Comparison of ENCODE assay signal across 10 cellular contexts in genomic region chr16:68272501-68273209, GRCh38. TPM values are rescaled to one million over a fixed set of nuclear protein-coding genes. Genes with fewer than 3 reads are reported as not detected.
DNase-seq lines count a peak whose midpoint lies in the region; ATAC-seq and TF ChIP-seq lines count a peak whose summit lies in the region.
"Had no signal": no experiment of that assay in that cellular context is flagged by ENCODE, and none has a peak within 500 bp of the region (broad histone marks: within the 10 kb centered on the region; RNA-seq: fewer than 3 reads in every experiment).

No MANE protein-coding gene starts in this region.

- WGBS in gastroesophageal sphincter (ENCODE audit: low coverage in 1 of 2), 2 donors = 83 to 94% methylated on average over 3 of the region's 4 CpGs

- H3K9me3 Mint-ChIP-seq in activated T-helper 2 cell treated with anti-CD3 and anti-CD28 coated beads, Interferon-gamma antibody, Interleukin-2, Interleukin-4, amounts not matched to agents 10 μg/mL and 5 μg/mL and 100 μg/mL, durations not matched to agents 14 hours and 24 hours and 36 hours = no peaks in the 10 kb centered on the region
- H3K9me3 Mint-ChIP-seq in naive thymus-derived CD4-positive, alpha-beta T cell = peaks cover 0 to 2% (median 0%) of the 10 kb centered on the region in 11 donors
- H3K9me3 Mint-ChIP-seq: dendritic cell treated with granulocyte-macrophage colony-stimulating factor and Interleukin-4, amounts not matched to agents 40 ng/mL and 50 ng/mL, for 4 days had no signal

- peak overlapping the region; percentile 85 for H3K27ac Mint-ChIP-seq in activated T-helper 2 cell treated with anti-CD3 and anti-CD28 coated beads, Interferon-gamma antibody, Interleukin-2, Interleukin-4, amounts not matched to agents 10 μg/mL and 5 μg/mL and 100 μg/mL, durations not matched to agents 14 hours and 24 hours and 36 hours
- H3K27ac Mint-ChIP-seq in naive thymus-derived CD4-positive, alpha-beta T cell = peak overlapping the region; percentile 94 to 98 (median 97)
- H3K27ac Mint-ChIP-seq: dendritic cell treated with granulocyte-macrophage colony-stimulating factor and Interleukin-4, amounts not matched to agents 40 ng/mL and 50 ng/mL, for 4 days had no signal

- H3K27ac ChIP-seq in naive thymus-derived CD4-positive, alpha-beta T cell (ENCODE audit: low read depth, low read length) = peak overlapping the region; percentile 83
- no peak overlapping the region for H3K27ac ChIP-seq in tibial artery
- peak overlapping the region in 1 of 4 donors; percentile 4 for H3K27ac ChIP-seq in gastroesophageal sphincter
- H3K27ac ChIP-seq: SK-N-MC had no signal

- TF ChIP-seq CTCF in tibial artery (IDR thresholded peaks at IDR 0.05) (no peak), gastroesophageal sphincter (IDR thresholded peaks at IDR 0.05) (no peak)

- TF ChIP-seq POLR2A in gastroesophageal sphincter (IDR thresholded peaks at IDR 0.05) = no peak

- CTCF ChIA-PET in naive thymus-derived CD4-positive, alpha-beta T cell (lab: Charles Lee) = interaction anchor here (0.7 to 27.4 kb wide), 7 partner anchors 11 to 251 kb away, joined by 3 to 317 read pairs (median 5); partner anchors contain the start of genes PRMT7, SLC7A6 and SLC7A6OS

- no peaks in the 10 kb centered on the region for H3K27me3 Mint-ChIP-seq in activated T-helper 2 cell treated with anti-CD3 and anti-CD28 coated beads, Interferon-gamma antibody, Interleukin-2, Interleukin-4, amounts not matched to agents 10 μg/mL and 5 μg/mL and 100 μg/mL, durations not matched to agents 14 hours and 24 hours and 36 hours (ENCODE audit: low read depth)
- H3K27me3 Mint-ChIP-seq in naive thymus-derived CD4-positive, alpha-beta T cell = no peaks in the 10 kb centered on the region
- H3K27me3 Mint-ChIP-seq: dendritic cell treated with granulocyte-macrophage colony-stimulating factor and Interleukin-4, amounts not matched to agents 40 ng/mL and 50 ng/mL, for 4 days had no signal

- peaks cover 0 to 26% (median 10%) of the 10 kb centered on the region in 3 experiments for H3K36me3 ChIP-seq in naive thymus-derived CD4-positive, alpha-beta T cell (ENCODE audit: control insufficient read depth in 2 of 3, insufficient read depth in 3 of 3, low read length in 3 of 3)
- H3K36me3 ChIP-seq in tibial artery (peaks cover 10 to 24% (median 19%) of the 10 kb centered on the region in 3 donors), gastroesophageal sphincter (peaks cover 0 to 25% of the 10 kb centered on the region in 2 donors)

- DNase-seq in COLO668 (lab: John Stamatoyannopoulos, UW; ENCODE audit: unreplicated experiment) (peak; percentile 83), NCI-H2171 (lab: John Stamatoyannopoulos, UW) (peak; percentile 86), tibial artery (no peak), HT-29 (ENCODE audit: low spot score) (no peak), NCI-H1694 treated with DMSO at 0.1 percent for 48 hours (lab: John Stamatoyannopoulos, UW) (no peak)
- DNase-seq in activated T-helper 2 cell treated with anti-CD3 and anti-CD28 coated beads, Interferon-gamma antibody, Interleukin-2, Interleukin-4, amounts not matched to agents 10 μg/mL and 5 μg/mL and 100 μg/mL, durations not matched to agents 14 hours and 24 hours and 36 hours (ENCODE audit: low spot score) = no peak
- DNase-seq in naive thymus-derived CD4-positive, alpha-beta T cell = peak in 8 of 9 donors; percentile 35 to 89 (median 84)

- H3K4me1 Mint-ChIP-seq in activated T-helper 2 cell treated with anti-CD3 and anti-CD28 coated beads, Interferon-gamma antibody, Interleukin-2, Interleukin-4, amounts not matched to agents 10 μg/mL and 5 μg/mL and 100 μg/mL, durations not matched to agents 14 hours and 24 hours and 36 hours (ENCODE audit: low read depth) = peaks cover 73% of the 10 kb centered on the region
- peaks cover 44 to 93% (median 87%) of the 10 kb centered on the region in 7 donors for H3K4me1 Mint-ChIP-seq in naive thymus-derived CD4-positive, alpha-beta T cell

- peak overlapping the region; percentile 15 for H3K4me3 ChIP-seq in naive thymus-derived CD4-positive, alpha-beta T cell (ENCODE audit: low read length)
- H3K4me3 ChIP-seq in tibial artery = no peak overlapping the region
- no peak overlapping the region for H3K4me3 ChIP-seq in gastroesophageal sphincter
- H3K4me3 ChIP-seq: SK-N-MC had no signal

- H3K4me1 ChIP-seq in naive thymus-derived CD4-positive, alpha-beta T cell (ENCODE audit: control insufficient read depth in 2 of 2, insufficient read depth in 2 of 2, low read length in 2 of 2) = peaks cover 64 to 87% of the 10 kb centered on the region in 2 donors
- peaks cover 0 to 29% (median 20%) of the 10 kb centered on the region in 4 donors for H3K4me1 ChIP-seq in tibial artery
- peaks cover 0 to 99% (median 17%) of the 10 kb centered on the region in 3 donors for H3K4me1 ChIP-seq in gastroesophageal sphincter

- no peaks in the 10 kb centered on the region for H3K27me3 ChIP-seq in naive thymus-derived CD4-positive, alpha-beta T cell (ENCODE audit: control insufficient read depth in 2 of 2, insufficient read depth in 2 of 2, low read length in 2 of 2)
- H3K27me3 ChIP-seq in tibial artery (no peaks in the 10 kb centered on the region), gastroesophageal sphincter (no peaks in the 10 kb centered on the region)

- peak; percentile 59 for ATAC-seq in naive thymus-derived CD4-positive, alpha-beta T cell
- ATAC-seq in gastroesophageal sphincter = no peak

- TF ChIP-seq EP300 in gastroesophageal sphincter (IDR thresholded peaks at IDR 0.05) = no peak

- intact Hi-C loops in activated T-helper 2 cell treated with anti-CD3 and anti-CD28 coated beads, Interferon-gamma antibody, Interleukin-2, Interleukin-4, amounts not matched to agents 10 μg/mL and 5 μg/mL and 100 μg/mL, durations not matched to agents 14 hours and 24 hours and 36 hours (cut with micrococcal nuclease) = no loop called here
- intact Hi-C loops in naive thymus-derived CD4-positive, alpha-beta T cell (cut with micrococcal nuclease) = loop anchor here in 1 of 2 donors (1.0 kb wide), 1 partner anchor 9 kb away; no protein-coding TSS in a partner anchor
- intact Hi-C loops in tibial artery (cut with DNase I; ENCODE audit: low total_unique reads) = no loop called here

- peaks cover 86% of the 10 kb centered on the region for H3K36me3 Mint-ChIP-seq in activated T-helper 2 cell treated with anti-CD3 and anti-CD28 coated beads, Interferon-gamma antibody, Interleukin-2, Interleukin-4, amounts not matched to agents 10 μg/mL and 5 μg/mL and 100 μg/mL, durations not matched to agents 14 hours and 24 hours and 36 hours (ENCODE audit: low read depth)
- H3K36me3 Mint-ChIP-seq in naive thymus-derived CD4-positive, alpha-beta T cell = peaks cover 4 to 50% (median 35%) of the 10 kb centered on the region in 5 donors

- POLR2A ChIA-PET in naive thymus-derived CD4-positive, alpha-beta T cell (lab: Charles Lee) = interaction anchor here (0.7 to 25.4 kb wide), 6 partner anchors 8 to 44 kb away, joined by 3 to 531 read pairs (median 21); partner anchors contain the start of genes PRMT7, SLC7A6 and SLC7A6OS

- no peaks in the 10 kb centered on the region for H3K9me3 ChIP-seq in naive thymus-derived CD4-positive, alpha-beta T cell (ENCODE audit: control insufficient read depth in 2 of 3, low read length in 3 of 3)
- H3K9me3 ChIP-seq in tibial artery (no peaks in the 10 kb centered on the region), gastroesophageal sphincter (no peaks in the 10 kb centered on the region)

- peak overlapping the region; percentile 71 for H3K4me3 Mint-ChIP-seq in activated T-helper 2 cell treated with anti-CD3 and anti-CD28 coated beads, Interferon-gamma antibody, Interleukin-2, Interleukin-4, amounts not matched to agents 10 μg/mL and 5 μg/mL and 100 μg/mL, durations not matched to agents 14 hours and 24 hours and 36 hours (ENCODE audit: low read depth)
- H3K4me3 Mint-ChIP-seq in naive thymus-derived CD4-positive, alpha-beta T cell = peak overlapping the region; percentile 57 to 100 (median 81)
- H3K4me3 Mint-ChIP-seq: dendritic cell treated with granulocyte-macrophage colony-stimulating factor and Interleukin-4, amounts not matched to agents 40 ng/mL and 50 ng/mL, for 4 days had no signal

RNA-seq across cellular contexts. Expression of gene SLC7A6, which starts 8.3 kb away (rescaled TPM):
- 107 and 108 TPM in 2 replicates for total RNA-seq in activated T-helper 2 cell treated with anti-CD3 and anti-CD28 coated beads, Interferon-gamma antibody, Interleukin-2, Interleukin-4, amounts not matched to agents 10 μg/mL and 5 μg/mL and 100 μg/mL, durations not matched to agents 14 hours and 24 hours and 36 hours
- 100 to 1,000 TPM; 112 to 248 (median 207) TPM for total RNA-seq in naive thymus-derived CD4-positive, alpha-beta T cell
- 10 to 100 TPM; 29.3 to 31.1 TPM for polyA plus RNA-seq in naive thymus-derived CD4-positive, alpha-beta T cell
- 10 to 100 TPM; 19.1 to 51.5 (median 33.7) TPM for total RNA-seq in gastroesophageal sphincter
- total RNA-seq in HT-29 (2014; rRNA removed; shearing (Covaris generic)) = 43.2 and 53.7 TPM in 2 replicates

RNA-seq across cellular contexts. Expression of gene PLA2G15, which starts 27.5 kb away (rescaled TPM):
- 9.0 and 10.3 TPM in 2 replicates for total RNA-seq in activated T-helper 2 cell treated with anti-CD3 and anti-CD28 coated beads, Interferon-gamma antibody, Interleukin-2, Interleukin-4, amounts not matched to agents 10 μg/mL and 5 μg/mL and 100 μg/mL, durations not matched to agents 14 hours and 24 hours and 36 hours
- total RNA-seq in naive thymus-derived CD4-positive, alpha-beta T cell = 10 to 100 TPM in 2 of 5 experiments, 1 to 10 TPM in 3; 8.5 to 16.8 (median 9.9) TPM
- 10 to 100 TPM in 1 of 2 donors, 1 to 10 TPM in 1; 6.8 to 15.6 TPM for polyA plus RNA-seq in naive thymus-derived CD4-positive, alpha-beta T cell
- 10 to 100 TPM in 3 of 4 donors, 1 to 10 TPM in 1; 4.5 to 18.0 (median 11.7) TPM for total RNA-seq in gastroesophageal sphincter
- total RNA-seq in HT-29 (2014; rRNA removed; shearing (Covaris generic)) = 15.9 and 18.6 TPM in 2 replicates

RNA-seq across cellular contexts. Expression of gene ESRP2, which starts 36.7 kb away (rescaled TPM):
- 0.23 and 0.34 TPM in 2 replicates for total RNA-seq in activated T-helper 2 cell treated with anti-CD3 and anti-CD28 coated beads, Interferon-gamma antibody, Interleukin-2, Interleukin-4, amounts not matched to agents 10 μg/mL and 5 μg/mL and 100 μg/mL, durations not matched to agents 14 hours and 24 hours and 36 hours
- total RNA-seq in naive thymus-derived CD4-positive, alpha-beta T cell = not detected
- under 1 TPM; 0.11 to 0.29 TPM for polyA plus RNA-seq in naive thymus-derived CD4-positive, alpha-beta T cell
- 1 to 10 TPM in 1 of 4 donors, under 1 TPM in 1, not detected in 2; 0.13 to 2.9 TPM for total RNA-seq in gastroesophageal sphincter
- total RNA-seq in HT-29 (2014; rRNA removed; shearing (Covaris generic)) = 104 and 122 TPM in 2 replicates

RNA-seq across cellular contexts. Expression of gene SLC7A6OS, which starts 38.1 kb away (rescaled TPM):
- total RNA-seq in activated T-helper 2 cell treated with anti-CD3 and anti-CD28 coated beads, Interferon-gamma antibody, Interleukin-2, Interleukin-4, amounts not matched to agents 10 μg/mL and 5 μg/mL and 100 μg/mL, durations not matched to agents 14 hours and 24 hours and 36 hours = 24.7 and 26.7 TPM in 2 replicates
- 10 to 100 TPM; 31.4 to 50.3 (median 34.8) TPM for total RNA-seq in naive thymus-derived CD4-positive, alpha-beta T cell
- 10 to 100 TPM; 22.1 to 35.6 TPM for polyA plus RNA-seq in naive thymus-derived CD4-positive, alpha-beta T cell
- 10 to 100 TPM; 10.4 to 18.2 (median 11.2) TPM for total RNA-seq in gastroesophageal sphincter
- total RNA-seq in HT-29 (2014; rRNA removed; shearing (Covaris generic)) = 15.0 and 22.2 TPM in 2 replicates

RNA-seq across cellular contexts. Expression of gene PRMT7, which starts 38.2 kb away (rescaled TPM):
- total RNA-seq in activated T-helper 2 cell treated with anti-CD3 and anti-CD28 coated beads, Interferon-gamma antibody, Interleukin-2, Interleukin-4, amounts not matched to agents 10 μg/mL and 5 μg/mL and 100 μg/mL, durations not matched to agents 14 hours and 24 hours and 36 hours = 80.5 and 90.7 TPM in 2 replicates
- total RNA-seq in naive thymus-derived CD4-positive, alpha-beta T cell = 10 to 100 TPM; 60.8 to 95.1 (median 89.4) TPM
- 10 to 100 TPM; 42.5 to 47.6 TPM for polyA plus RNA-seq in naive thymus-derived CD4-positive, alpha-beta T cell
- total RNA-seq in gastroesophageal sphincter = 10 to 100 TPM; 11.5 to 34.9 (median 27.4) TPM
- total RNA-seq in HT-29 (2014; rRNA removed; shearing (Covaris generic)) = 36.3 and 50.6 TPM in 2 replicates

Comparison
In these comparisons a context has a peak if more than half of its experiments do, and no peak if none do; other contexts are left out.
1. DNase-seq: peak in COLO668 (single experiment), NCI-H2171 (single experiment) and naive thymus-derived CD4-positive, alpha-beta T cell (8 of 9); none in activated T-helper 2 cell treated with anti-CD3 and anti-CD28 coated beads, Interferon-gamma antibody, Interleukin-2, Interleukin-4, amounts not matched to agents 10 μg/mL and 5 μg/mL and 100 μg/mL, durations not matched to agents 14 hours and 24 hours and 36 hours (single experiment), tibial artery (0 of 2), HT-29 (single experiment) and NCI-H1694 treated with DMSO at 0.1 percent for 48 hours (single experiment).
2. RNA of gene ESRP2, which starts 36.7 kb away (total RNA-seq): 104 to 122 TPM in HT-29; 0.23 to 0.34 TPM in activated T-helper 2 cell treated with anti-CD3 and anti-CD28 coated beads, Interferon-gamma antibody, Interleukin-2, Interleukin-4, amounts not matched to agents 10 μg/mL and 5 μg/mL and 100 μg/mL, durations not matched to agents 14 hours and 24 hours and 36 hours, 0.13 to 2.9 TPM in gastroesophageal sphincter and not detected in naive thymus-derived CD4-positive, alpha-beta T cell; every median in the first group is over 10 times any median in the second.